21 cellular contexts compared by ENCODE assay signal in the genomic region with DNA sequence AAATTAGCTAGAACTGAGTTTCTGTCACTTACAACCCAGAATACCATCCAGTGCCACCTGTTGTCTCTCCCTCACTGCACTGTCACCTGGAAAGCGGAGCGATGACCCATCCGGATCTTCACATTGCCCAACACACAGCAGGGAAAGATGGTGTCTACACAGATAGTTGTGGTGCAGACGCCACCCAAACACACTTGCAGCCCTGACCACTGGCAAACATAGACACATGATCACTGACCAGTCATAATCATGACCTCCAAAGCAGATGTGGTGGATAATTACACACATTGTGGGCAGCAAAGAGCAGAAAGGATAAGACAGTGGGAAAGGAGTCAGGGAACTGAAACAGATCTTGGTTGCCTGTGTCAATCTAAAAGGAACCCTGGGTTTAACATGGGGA.
DNase-seq lines count a peak whose midpoint lies in the region; ATAC-seq, FAIRE-seq and TF ChIP-seq lines count a peak whose summit lies in the region.
"Had no signal": no experiment of that assay in that cellular context is flagged by ENCODE, and none has a peak within 500 bp of the region (broad histone marks: within the 10 kb centered on the region; RNA-seq: fewer than 3 reads in every experiment).

No MANE protein-coding gene starts in this region.

- H3K9ac ChIP-seq in K562 (ENCODE audit: insufficient read depth in 1 of 2, low read depth in 2 of 2, low read length in 2 of 2) (no peak overlapping the region), neural progenitor cell (no peak overlapping the region)
- H3K9ac ChIP-seq: BLaER1 had no signal

- CTCF ChIA-PET in K562 (lab: Yijun Ruan, JAX; ENCODE audit: low intra/inter-chr PET ratio) (no interaction called here), A673 (lab: Charles Lee) (no interaction called here)

- H3K9me3 Mint-ChIP-seq in neural progenitor cell = no peaks in the 10 kb centered on the region
- H3K9me3 Mint-ChIP-seq: HFFc6 had no signal

- 29% methylated on average over 4 of the region's 4 CpGs for WGBS in K562 (ENCODE audit: insufficient coverage, low coverage, missing lambda C conversion rate)

- no peak for TF ChIP-seq EP300 in K562 (IDR thresholded peaks at IDR 0.05; ENCODE audit: low read length)

- no peak for TF ChIP-seq POLR2A in K562 (conservative IDR thresholded peaks at IDR 0.05)

- no peak for ATAC-seq in K562
- ATAC-seq: GM23338, HCT116 had no signal

- H3K36me3 ChIP-seq in K562 (ENCODE audit: control insufficient read depth, insufficient read depth, low read length) = no peaks in the 10 kb centered on the region
- no peaks in the 10 kb centered on the region for H3K36me3 ChIP-seq in neural progenitor cell
- H3K36me3 ChIP-seq in A673 (ENCODE audit: insufficient read depth, low read length, poor library complexity, severe bottlenecking) = no peaks in the 10 kb centered on the region
- H3K36me3 ChIP-seq: BLaER1 had no signal

- no peaks in the 10 kb centered on the region for H3K36me3 Mint-ChIP-seq in neural progenitor cell
- H3K36me3 Mint-ChIP-seq: CD14-positive monocyte; CD4-positive, alpha-beta memory T cell had no signal

- in situ Hi-C loops in K562 (cut with MboI) = no loop called here

- BruUV-seq in K562 (replicated peaks; lab: Mats Ljungman, UMichigan) (no TSS peak), A673 (replicated peaks; lab: Mats Ljungman, UMichigan) (no TSS peak)

- DNase-seq in AG10803 (ENCODE audit: low read depth) (peak; percentile 46), MV-4-11 (lab: John Stamatoyannopoulos, UW) (peak; percentile 96), K562 (ENCODE audit: extremely low read depth in 1 of 4, low spot score in 3 of 4) (peak in 1 of 4 experiments; percentile 12), neural progenitor cell (ENCODE audit: low spot score) (no peak), NOMO-1 treated with dmso at 0.1 percent for 144 hours (lab: John Stamatoyannopoulos, UW; ENCODE audit: unreplicated experiment) (no peak), A673 (ENCODE audit: low spot score) (no peak), dedifferentiated amniotic fluid mesenchymal stem cell (ENCODE audit: extremely low spot score) (no peak)
- no peak for DNase-seq in central memory CD4-positive, alpha-beta T cell
- DNase-seq: 8988T; CD4-positive, alpha-beta memory T cell; DMS153; DMS79; GDM1; H7; HFFc6 had no signal

- H3K4me3 ChIP-seq in AG10803 (ENCODE audit: low read length) (no peak overlapping the region), K562 (no peak overlapping the region), neural progenitor cell (no peak overlapping the region), A673 (ENCODE audit: low read depth, low read length, poor library complexity, severe bottlenecking) (no peak overlapping the region)
- H3K4me3 ChIP-seq: BLaER1, GM23338 had no signal

- no peaks in the 10 kb centered on the region for H3K9me1 ChIP-seq in K562 (ENCODE audit: control insufficient read depth, insufficient read depth, low read length)

- H3K9me3 ChIP-seq in K562 (replicated peaks; ENCODE audit: control insufficient read depth, insufficient read depth, low read depth, low read length) (no peaks in the 10 kb centered on the region), neural progenitor cell (ENCODE audit: low read depth) (no peaks in the 10 kb centered on the region), A673 (ENCODE audit: low read depth, low read length, poor library complexity, severe bottlenecking) (no peaks in the 10 kb centered on the region)

- peaks cover 0 to 13% of the 10 kb centered on the region in 2 experiments; a peak in 2 of 5 replicates for H3K4me1 ChIP-seq in K562 (replicated peaks in 1 of 2; ENCODE audit: control insufficient read depth in 2 of 2, insufficient read depth in 2 of 2, low read length in 2 of 2)
- peaks cover 6% of the 10 kb centered on the region for H3K4me1 ChIP-seq in neural progenitor cell
- no peaks in the 10 kb centered on the region for H3K4me1 ChIP-seq in A673 (ENCODE audit: insufficient read depth, low read length, poor library complexity, severe bottlenecking)
- H3K4me1 ChIP-seq: BLaER1 had no signal

- POLR2A ChIA-PET in K562 (lab: Yijun Ruan, JAX) (no interaction called here), A673 (lab: Charles Lee; ENCODE audit: low non-redundant PET) (no interaction called here)

- peak overlapping the region; percentile 21 for H3K27ac Mint-ChIP-seq in neural progenitor cell
- H3K27ac Mint-ChIP-seq: CD4-positive, alpha-beta memory T cell; GM23338; HFFc6 had no signal

- no peaks in the 10 kb centered on the region for H3K4me1 Mint-ChIP-seq in neural progenitor cell
- H3K4me1 Mint-ChIP-seq: CD14-positive monocyte; CD4-positive, alpha-beta memory T cell had no signal

- H3K27me3 Mint-ChIP-seq in neural progenitor cell (ENCODE audit: insufficient read depth, low read depth) = peaks cover 11% of the 10 kb centered on the region

- H3K27ac ChIP-seq in K562 (ENCODE audit: extremely low read depth, low read depth, low read length) (no peak overlapping the region), neural progenitor cell (no peak overlapping the region), A673 (ENCODE audit: low read depth, low read length, poor library complexity, severe bottlenecking) (no peak overlapping the region)
- H3K27ac ChIP-seq: BLaER1 had no signal

- no peak overlapping the region for H3K4me3 Mint-ChIP-seq in neural progenitor cell
- H3K4me3 Mint-ChIP-seq: CD14-positive monocyte; CD4-positive, alpha-beta memory T cell; GM23338; HFFc6 had no signal

- FAIRE-seq in K562 (lab: Jason Lieb, UNC) = no peak
- FAIRE-seq: GM12892, GM18507 had no signal

- no peaks in the 10 kb centered on the region for H3K79me2 ChIP-seq in K562 (ENCODE audit: control insufficient read depth, insufficient read depth, low read length)
- no peaks in the 10 kb centered on the region for H3K79me2 ChIP-seq in neural progenitor cell (ENCODE audit: low read depth)

- TF ChIP-seq CTCF in AG10803 (conservative IDR thresholded peaks at IDR 0.05; ENCODE audit: low read length) (no peak), K562 (IDR thresholded peaks at IDR 0.05 in 2 of 3, conservative IDR thresholded peaks at IDR 0.05 in 1 of 3; ENCODE audit: insufficient read depth in 2 of 3, low read depth in 1 of 3, low read length in 3 of 3) (no peak), neural progenitor cell (IDR thresholded peaks at IDR 0.05) (no peak), A673 (conservative IDR thresholded peaks at IDR 0.05; ENCODE audit: low read depth, low read length) (no peak)

- peaks cover 19 to 42% of the 10 kb centered on the region in 2 experiments for H3K27me3 ChIP-seq in K562 (ENCODE audit: control insufficient read depth in 2 of 2, insufficient read depth in 2 of 2, low read length in 2 of 2)
- H3K27me3 ChIP-seq in neural progenitor cell = no peaks in the 10 kb centered on the region
- H3K27me3 ChIP-seq in A673 (replicated peaks; ENCODE audit: insufficient read depth, low read depth, low read length, poor library complexity) = peaks cover 20% of the 10 kb centered on the region
- H3K27me3 ChIP-seq: BLaER1 had no signal

- H4K20me1 ChIP-seq in K562 (replicated peaks; ENCODE audit: control insufficient read depth, insufficient read depth, low read length) = no peaks in the 10 kb centered on the region; the same call in 1 of the 2 replicates
- no peaks in the 10 kb centered on the region for H4K20me1 ChIP-seq in neural progenitor cell (ENCODE audit: low read depth)
- H4K20me1 ChIP-seq: BLaER1 had no signal

- no peak overlapping the region for H2AFZ ChIP-seq in K562 (ENCODE audit: low read depth, low read length)
- no peak overlapping the region for H2AFZ ChIP-seq in neural progenitor cell (replicated peaks)
- H2AFZ ChIP-seq: GM23338 had no signal

- H3K4me2 ChIP-seq in K562 (ENCODE audit: insufficient read depth, low read length) (no peak overlapping the region; the same call in 1 of the 2 replicates), neural progenitor cell (no peak overlapping the region)
- H3K4me2 ChIP-seq: BLaER1, GM23338 had no signal

- no peaks in the 10 kb centered on the region for H3F3A ChIP-seq in neural progenitor cell (ENCODE audit: low read depth)

- intact Hi-C loops in K562 (cut with micrococcal nuclease) = no loop called here
- intact Hi-C loops in A673 (cut with micrococcal nuclease; ENCODE audit: unreplicated experiment) = no loop called here

- TF ChIP-seq RAD21 in K562 (CRISPR knock-in tag; conservative IDR thresholded peaks at IDR 0.05 in 1 of 2, IDR thresholded peaks at IDR 0.05 in 1 of 2) = no peak

TF ChIP-seq in K562, 482 proteins besides CTCF, POLR2A, EP300 and RAD21 (continues in another document):
- TF ChIP-seq PCBP2 (IDR thresholded peaks at IDR 0.05; ENCODE audit: low read depth, low read length, poor library complexity, severe bottlenecking) (no peak), TEAD2 (tag; IDR thresholded peaks at IDR 0.05) (no peak), CBX8 (IDR thresholded peaks at IDR 0.05; ENCODE audit: borderline replicate concordance, extremely low read depth, low read depth, low read length, poor library complexity, severe bottlenecking) (no peak), KHSRP (IDR thresholded peaks at IDR 0.05) (no peak), MCM5 (IDR thresholded peaks at IDR 0.05; ENCODE audit: low read depth) (no peak), GATAD2B (IDR thresholded peaks at IDR 0.05; ENCODE audit: borderline replicate concordance) (no peak), ZNF232 (CRISPR knock-in tag; IDR thresholded peaks at IDR 0.05) (no peak), SETDB1 (IDR thresholded peaks at IDR 0.05; ENCODE audit: low read length) (no peak), THRB (CRISPR knock-in tag; conservative IDR thresholded peaks at IDR 0.05) (no peak), ELF1 (tag; IDR thresholded peaks at IDR 0.05) (no peak), ZNF23 (CRISPR knock-in tag; IDR thresholded peaks at IDR 0.05) (no peak), OTX1 (CRISPR knock-in tag; IDR thresholded peaks at IDR 0.05) (no peak), CCAR2 (IDR thresholded peaks at IDR 0.05; ENCODE audit: low read depth, low read length) (no peak)

Comparison
In these comparisons a context has a peak if more than half of its experiments do, and no peak if none do; other contexts are left out.
1. DNase-seq: peak in AG10803 (single experiment) and MV-4-11 (single experiment); none in neural progenitor cell (single experiment), central memory CD4-positive, alpha-beta T cell (single experiment), NOMO-1 treated with dmso at 0.1 percent for 144 hours (single experiment), A673 (single experiment) and dedifferentiated amniotic fluid mesenchymal stem cell (single experiment).